Comparison of ENCODE assay signal across 23 cellular contexts in the genomic region with DNA sequence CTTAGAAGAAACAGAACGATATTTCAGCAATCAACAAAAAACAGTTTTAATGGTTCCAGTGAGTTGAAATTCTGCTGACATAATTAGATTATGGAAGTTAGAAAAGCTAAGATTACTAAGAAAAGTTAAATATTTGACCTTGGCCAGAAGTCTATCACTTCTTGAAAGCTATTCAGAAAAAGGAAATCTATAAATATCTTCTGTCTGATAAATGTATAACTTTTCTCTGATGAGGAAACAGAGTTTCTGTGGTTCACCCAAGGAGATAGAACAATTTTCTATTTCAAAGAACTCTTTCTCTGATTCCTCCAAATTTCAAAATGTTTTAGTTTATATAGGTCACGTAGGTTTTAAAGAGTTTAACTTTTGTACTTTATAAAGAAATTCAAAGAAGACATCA.
DNase-seq lines count a peak whose midpoint lies in the region; ATAC-seq and TF ChIP-seq lines count a peak whose summit lies in the region.
"Had no signal": no experiment of that assay in that cellular context is flagged by ENCODE, and none has a peak within 500 bp of the region (broad histone marks: within the 10 kb centered on the region; RNA-seq: fewer than 3 reads in every experiment).

No MANE protein-coding gene starts in this region.

- DNase-seq in hepatocyte (ENCODE audit: low spot score), result no peak
- no peak for DNase-seq in right cardiac atrium
- DNase-seq in RWPE1 (ENCODE audit: low spot score), result no peak
- DNase-seq: activated CD4-positive, alpha-beta T cell treated with anti-CD3 and anti-CD28 coated beads for 36 hours; activated gamma-delta T cell; body of pancreas; Calu3; lower lobe of right lung; NCI-H1694 treated with DMSO at 0.1 percent for 48 hours; NCI-H526; nephron progenitor cell; ovary; stimulated activated CD4-positive, alpha-beta T cell treated with anti-CD3 and anti-CD28 coated beads, Interleukin-4, amount 100 ng/mL, for 24 hours; stimulated activated naive CD4-positive, alpha-beta T cell; T-helper 17 cell had no signal

- H3K4me1 ChIP-seq in OCI-LY3 (ENCODE audit: low read length), result peaks cover 9% of the 10 kb centered on the region
- no peaks in the 10 kb centered on the region for H3K4me1 ChIP-seq in hepatocyte (ENCODE audit: insufficient read depth)
- no peaks in the 10 kb centered on the region for H3K4me1 ChIP-seq in right cardiac atrium (ENCODE audit: control insufficient read depth, insufficient read depth, low read length)
- H3K4me1 ChIP-seq: body of pancreas, lower lobe of right lung had no signal

- 94% methylated on average over 2 of the region's 2 CpGs for WGBS in hepatocyte (ENCODE audit: low lambda C conversion rate, missing lambda C conversion rate)
- WGBS in right cardiac atrium, result 67% methylated on average over 2 of the region's 2 CpGs

- H3K79me2 ChIP-seq in OCI-LY3 (ENCODE audit: low read length) (no peaks in the 10 kb centered on the region), hepatocyte (no peaks in the 10 kb centered on the region)

- H3K27me3 ChIP-seq in OCI-LY3 (ENCODE audit: low read depth, low read length), result no peaks in the 10 kb centered on the region
- H3K27me3 ChIP-seq in hepatocyte, result no peaks in the 10 kb centered on the region
- H3K27me3 ChIP-seq in right cardiac atrium (ENCODE audit: control insufficient read depth, insufficient read depth), result no peaks in the 10 kb centered on the region
- H3K27me3 ChIP-seq: body of pancreas, ovary had no signal

- H3K9ac ChIP-seq in OCI-LY3 (ENCODE audit: low read length), result no peak overlapping the region

- no peak overlapping the region for H2AFZ ChIP-seq in OCI-LY3 (ENCODE audit: low read depth, low read length)
- H2AFZ ChIP-seq in hepatocyte, result no peak overlapping the region
- H2AFZ ChIP-seq: GM23338 had no signal

- TF ChIP-seq CTCF in OCI-LY3 (IDR thresholded peaks at IDR 0.05; ENCODE audit: low read depth, low read length) (no peak), hepatocyte (IDR thresholded peaks at IDR 0.05; ENCODE audit: poor library complexity) (no peak), RWPE1 (conservative IDR thresholded peaks at IDR 0.05; ENCODE audit: low read depth) (no peak)

- peak overlapping the region; percentile 41 for H3K4me2 ChIP-seq in OCI-LY3 (ENCODE audit: low read length)
- H3K4me2 ChIP-seq in hepatocyte, result no peak overlapping the region
- H3K4me2 ChIP-seq: GM23338 had no signal

- H3K9me3 ChIP-seq in OCI-LY3 (ENCODE audit: insufficient read depth, low read length) (no peaks in the 10 kb centered on the region), hepatocyte (ENCODE audit: low read depth) (no peaks in the 10 kb centered on the region), right cardiac atrium (ENCODE audit: control insufficient read depth, low read length) (peaks cover 2% of the 10 kb centered on the region)
- H3K9me3 ChIP-seq: body of pancreas, lower lobe of right lung, ovary had no signal

- ATAC-seq in GM18873 (IDR thresholded peaks at IDR 0.05; ENCODE audit: low FRiP score, unreplicated experiment) (peak; percentile 81), GM21619 (IDR thresholded peaks at IDR 0.05; ENCODE audit: unreplicated experiment) (peak; percentile 87), HG03139 (IDR thresholded peaks at IDR 0.05; ENCODE audit: unreplicated experiment) (peak; percentile 77), right cardiac atrium (no peak)
- ATAC-seq: activated CD4-positive, alpha-beta T cell treated with anti-CD3 and anti-CD28 coated beads for 36 hours; body of pancreas; GM23338; HepG2; lower lobe of right lung; T-helper 17 cell had no signal

- CTCF ChIA-PET in RWPE1 (lab: Yijun Ruan, JAX), result no interaction called here

- 0 out of 2 replicates have a peak overlapping the region, but pooled peaks have one; percentile 4 for H3K27ac ChIP-seq in OCI-LY3 (ENCODE audit: low read length)
- no peak overlapping the region for H3K27ac ChIP-seq in hepatocyte
- no peak overlapping the region for H3K27ac ChIP-seq in right cardiac atrium (ENCODE audit: low read length)
- no peak overlapping the region for H3K27ac ChIP-seq in RWPE1
- H3K27ac ChIP-seq: body of pancreas, epithelial cell of prostate, HL-60, lower lobe of right lung, ovary had no signal

- intact Hi-C loops in right cardiac atrium (cut with DNase I), result no loop called here

- no peak overlapping the region for H3K4me3 ChIP-seq in OCI-LY3 (ENCODE audit: low read length)
- no peak overlapping the region for H3K4me3 ChIP-seq in hepatocyte
- H3K4me3 ChIP-seq in right cardiac atrium (ENCODE audit: low read length), result no peak overlapping the region
- H3K4me3 ChIP-seq: body of pancreas, GM23338, lower lobe of right lung, ovary had no signal

- H3K36me3 ChIP-seq in OCI-LY3 (replicated peaks; ENCODE audit: low read depth, low read length), result no peaks in the 10 kb centered on the region
- H3K36me3 ChIP-seq in hepatocyte (replicated peaks; ENCODE audit: insufficient read depth, low read depth), result no peaks in the 10 kb centered on the region
- H3K36me3 ChIP-seq: lower lobe of right lung, ovary had no signal

- no peaks in the 10 kb centered on the region for H4K20me1 ChIP-seq in OCI-LY3 (ENCODE audit: insufficient read depth, low read length)
- no peaks in the 10 kb centered on the region for H4K20me1 ChIP-seq in hepatocyte (ENCODE audit: insufficient read depth, poor library complexity, severe bottlenecking)

- POLR2A ChIA-PET in RWPE1 (lab: Yijun Ruan, JAX; ENCODE audit: low non-redundant PET), result no interaction called here

- H3K9me2 ChIP-seq in hepatocyte (replicated peaks; ENCODE audit: insufficient read depth), result no peaks in the 10 kb centered on the region

Comparison
In these comparisons a context has a peak if more than half of its experiments do, and no peak if none do; other contexts are left out.
1. ATAC-seq: peak in GM18873 (single experiment), GM21619 (single experiment) and HG03139 (single experiment); none in right cardiac atrium (0 of 2).